In genomic region chr15:99857836-99858235, GRCh38 we compare ENCODE assay signal across 21 cellular contexts.
DNase-seq lines count a peak whose midpoint lies in the region; ATAC-seq and TF ChIP-seq lines count a peak whose summit lies in the region.
"Had no signal": no experiment of that assay in that cellular context is flagged by ENCODE, and none has a peak within 500 bp of the region (broad histone marks: within the 10 kb centered on the region; RNA-seq: fewer than 3 reads in every experiment).

No MANE protein-coding gene starts in this region.

- H3K27ac ChIP-seq in endodermal cell (ENCODE audit: low read depth, low read length): no peak overlapping the region
- H3K27ac ChIP-seq: BLaER1, HL-60 had no signal

- H3K4me1 Mint-ChIP-seq in endodermal cell: no peaks in the 10 kb centered on the region

- no peaks in the 10 kb centered on the region for H3K9me3 Mint-ChIP-seq in endodermal cell
- H3K9me3 Mint-ChIP-seq: CD4-positive, alpha-beta T cell had no signal

- 100% methylated on average over 1 of the region's 1 CpG; no CpG with 5 or more reads in 1 of the 2 experiments for WGBS in endodermal cell (ENCODE audit: insufficient coverage in 1 of 2, insufficient read length in 1 of 2), 2 experiments

- no peak for ATAC-seq in GM19455 (IDR thresholded peaks at IDR 0.05; ENCODE audit: unreplicated experiment)
- ATAC-seq: GM12878, HepG2, K562, SK-N-SH treated with all-trans-retinoic acid at 6 μM for 48 hours had no signal

- H3K36me3 Mint-ChIP-seq in endodermal cell (ENCODE audit: low read depth): no peaks in the 10 kb centered on the region

- H3K27me3 Mint-ChIP-seq in endodermal cell (ENCODE audit: insufficient read depth): no peaks in the 10 kb centered on the region
- H3K27me3 Mint-ChIP-seq: CD4-positive, alpha-beta T cell had no signal

- no peak for TF ChIP-seq CTCF in endodermal cell (conservative IDR thresholded peaks at IDR 0.05)

- H3K4me3 Mint-ChIP-seq in endodermal cell: no peak overlapping the region
- H3K4me3 Mint-ChIP-seq: CD4-positive, alpha-beta T cell had no signal

- H3K4me3 ChIP-seq in endodermal cell (ENCODE audit: low read length): no peak overlapping the region
- H3K4me3 ChIP-seq: BLaER1, GM12878, K562 had no signal

- peak; percentile 21 for DNase-seq in NCI-H2029 treated with DMSO at 0.1 percent for 48 hours (lab: John Stamatoyannopoulos, UW)
- DNase-seq in NCI-H2029 (lab: John Stamatoyannopoulos, UW): no peak
- peak; percentile 1 for DNase-seq in NCI-H345 treated with DMSO at 0.1 percent for 48 hours (lab: John Stamatoyannopoulos, UW; ENCODE audit: unreplicated experiment)
- peak; percentile 1 for DNase-seq in left kidney (ENCODE audit: low read depth, low spot score)
- DNase-seq in stimulated activated CD4-positive, alpha-beta T cell treated with anti-CD3 and anti-CD28 coated beads, Interleukin-15, amount 100 ng/mL, for 24 hours: no peak
- DNase-seq in endodermal cell: no peak
- no peak for DNase-seq in KG1 (lab: John Stamatoyannopoulos, UW)
- DNase-seq: CD4-positive, alpha-beta T cell; COR-L47; DND-41; H7; NCI-H1930; NCI-H510A; NK-92 treated with Interleukin-12 subunit alpha and Interleukin-12 subunit beta, amount 100 ng/mL, for 24 hours had no signal

- H3K9ac ChIP-seq in endodermal cell (ENCODE audit: extremely low read depth, low read length, poor library complexity, severe bottlenecking): no peak overlapping the region
- H3K9ac ChIP-seq: BLaER1 had no signal

- H3K4me1 ChIP-seq in endodermal cell (ENCODE audit: control insufficient read depth, insufficient read depth, low read length): no peaks in the 10 kb centered on the region
- H3K4me1 ChIP-seq: BLaER1 had no signal

- no peak overlapping the region for H3K27ac Mint-ChIP-seq in endodermal cell
- H3K27ac Mint-ChIP-seq: CD4-positive, alpha-beta T cell had no signal

- H3K27me3 ChIP-seq in endodermal cell (ENCODE audit: control insufficient read depth, insufficient read depth, low read length, poor library complexity, severe bottlenecking): no peaks in the 10 kb centered on the region
- H3K27me3 ChIP-seq: BLaER1 had no signal

- no peaks in the 10 kb centered on the region for H3K9me3 ChIP-seq in endodermal cell (ENCODE audit: control insufficient read depth, low read length)
- H3K9me3 ChIP-seq: BLaER1 had no signal

- H3K36me3 ChIP-seq in endodermal cell (ENCODE audit: control insufficient read depth, insufficient read depth, low read length): no peaks in the 10 kb centered on the region
- H3K36me3 ChIP-seq: BLaER1 had no signal

Comparison
In these comparisons a context has a peak if more than half of its experiments do, and no peak if none do; other contexts are left out.
1. DNase-seq: peak in NCI-H2029 treated with DMSO at 0.1 percent for 48 hours (single experiment), NCI-H345 treated with DMSO at 0.1 percent for 48 hours (single experiment) and left kidney (single experiment); none in NCI-H2029 (single experiment), stimulated activated CD4-positive, alpha-beta T cell treated with anti-CD3 and anti-CD28 coated beads, Interleukin-15, amount 100 ng/mL, for 24 hours (single experiment), endodermal cell (single experiment) and KG1 (single experiment).